In genomic region chr7:159033956-159034938, GRCh38 we compare ENCODE assay signal across 29 cellular contexts.
DNase-seq lines count a peak whose midpoint lies in the region; ATAC-seq, FAIRE-seq and TF ChIP-seq lines count a peak whose summit lies in the region.
"Had no signal": no experiment of that assay in that cellular context is flagged by ENCODE, and none has a peak within 500 bp of the region (broad histone marks: within the 10 kb centered on the region; RNA-seq: fewer than 3 reads in every experiment).

No MANE protein-coding gene starts in this region.

- no peak overlapping the region for H3K4me3 ChIP-seq in H7 (ENCODE audit: insufficient read depth, low read depth, low read length)
- no peak overlapping the region for H3K4me3 ChIP-seq in K562
- peak overlapping the region; percentile 44 for H3K4me3 ChIP-seq in neural cell (ENCODE audit: low read length)
- no peak overlapping the region for H3K4me3 ChIP-seq in testis
- H3K4me3 ChIP-seq in esophagus squamous epithelium = no peak overlapping the region
- H3K4me3 ChIP-seq: dorsolateral prefrontal cortex, hepatocyte, ovary, smooth muscle cell, thyroid gland had no signal

- CTCF ChIA-PET in K562 (lab: Yijun Ruan, JAX; ENCODE audit: low intra/inter-chr PET ratio) = no interaction called here
- CTCF ChIA-PET in activated CD8-positive, alpha-beta T cell treated with anti-CD3 and anti-CD28 coated beads for 36 hours (lab: Charles Lee) = no interaction called here

- in situ Hi-C loops in K562 (cut with MboI) = no loop called here

- intact Hi-C loops in K562 (cut with micrococcal nuclease) (no loop called here), testis (cut with DNase I; ENCODE audit: low total_unique reads) (no loop called here), esophagus squamous epithelium (cut with DNase I) (no loop called here)
- intact Hi-C loops in activated T-helper 2 cell treated with anti-CD3 and anti-CD28 coated beads, Interferon-gamma antibody, Interleukin-2, Interleukin-4, amounts not matched to agents 10 μg/mL and 5 μg/mL and 100 μg/mL, durations not matched to agents 14 hours and 24 hours and 36 hours (cut with micrococcal nuclease) = no loop called here
- intact Hi-C loops in activated CD8-positive, alpha-beta T cell treated with anti-CD3 and anti-CD28 coated beads for 36 hours (cut with micrococcal nuclease) = no loop called here

- TF ChIP-seq RAD21 in K562 (CRISPR knock-in tag; conservative IDR thresholded peaks at IDR 0.05 in 1 of 2, IDR thresholded peaks at IDR 0.05 in 1 of 2) (no peak), neural cell (conservative IDR thresholded peaks at IDR 0.05) (no peak)

- TF ChIP-seq POLR2A in K562 (conservative IDR thresholded peaks at IDR 0.05) (no peak), testis (IDR thresholded peaks at IDR 0.05) (no peak), esophagus squamous epithelium (IDR thresholded peaks at IDR 0.05) (no peak)

- H3K36me3 ChIP-seq in H7 (replicated peaks; ENCODE audit: control insufficient read depth, insufficient read depth, low read length) = no peaks in the 10 kb centered on the region
- no peaks in the 10 kb centered on the region for H3K36me3 ChIP-seq in K562 (ENCODE audit: control insufficient read depth, insufficient read depth, low read length)
- no peaks in the 10 kb centered on the region for H3K36me3 ChIP-seq in neural cell (ENCODE audit: insufficient read depth, low read length)
- H3K36me3 ChIP-seq in testis (ENCODE audit: low read depth, missing control alignments) = no peaks in the 10 kb centered on the region
- H3K36me3 ChIP-seq in esophagus squamous epithelium = no peaks in the 10 kb centered on the region
- H3K36me3 ChIP-seq: ovary, thyroid gland had no signal

- H2AFZ ChIP-seq in K562 (ENCODE audit: low read depth, low read length) = no peak overlapping the region
- peak overlapping the region; percentile 2 for H2AFZ ChIP-seq in neural cell (ENCODE audit: low read depth, low read length)
- H2AFZ ChIP-seq: hepatocyte had no signal

- H3K4me3 Mint-ChIP-seq in activated T-helper 2 cell treated with anti-CD3 and anti-CD28 coated beads, Interferon-gamma antibody, Interleukin-2, Interleukin-4, amounts not matched to agents 10 μg/mL and 5 μg/mL and 100 μg/mL, durations not matched to agents 14 hours and 24 hours and 36 hours (ENCODE audit: low read depth) = no peak overlapping the region
- no peak overlapping the region for H3K4me3 Mint-ChIP-seq in activated CD8-positive, alpha-beta T cell treated with anti-CD3 and anti-CD28 coated beads for 36 hours
- H3K4me3 Mint-ChIP-seq: activated T-cell treated with anti-CD3 and anti-CD28 coated beads, Interleukin-2, amount 50 U/mL, for 4 hours; nephron; stimulated activated naive CD8-positive, alpha-beta T cell treated with anti-CD3 and anti-CD28 coated beads, Interleukin-15, Interleukin-2, amounts not matched to agents 100 ng/mL and 50 ng/mL, for 24 hours; T-helper 2 cell treated with Interferon-gamma antibody and Interleukin-4, amounts not matched to agents 5 μg/mL and 100 μg/mL, for 36 hours had no signal

- H3K9me3 Mint-ChIP-seq in activated T-helper 2 cell treated with anti-CD3 and anti-CD28 coated beads, Interferon-gamma antibody, Interleukin-2, Interleukin-4, amounts not matched to agents 10 μg/mL and 5 μg/mL and 100 μg/mL, durations not matched to agents 14 hours and 24 hours and 36 hours = no peaks in the 10 kb centered on the region
- H3K9me3 Mint-ChIP-seq in activated CD8-positive, alpha-beta T cell treated with anti-CD3 and anti-CD28 coated beads for 36 hours = no peaks in the 10 kb centered on the region
- H3K9me3 Mint-ChIP-seq: activated T-cell treated with anti-CD3 and anti-CD28 coated beads, Interleukin-2, amount 50 U/mL, for 4 hours; nephron; stimulated activated naive CD8-positive, alpha-beta T cell treated with anti-CD3 and anti-CD28 coated beads, Interleukin-15, Interleukin-2, amounts not matched to agents 100 ng/mL and 50 ng/mL, for 24 hours; T-helper 2 cell treated with Interferon-gamma antibody and Interleukin-4, amounts not matched to agents 5 μg/mL and 100 μg/mL, for 36 hours had no signal

- no peak overlapping the region for H3K27ac ChIP-seq in K562 (ENCODE audit: extremely low read depth, low read depth, low read length)
- H3K27ac ChIP-seq in neural cell (ENCODE audit: low read length) = peak overlapping the region; percentile 67
- H3K27ac ChIP-seq in testis = no peak overlapping the region
- H3K27ac ChIP-seq in esophagus squamous epithelium = no peak overlapping the region
- H3K27ac ChIP-seq: C4-2B, hepatocyte, ovary, thyroid gland had no signal

- H3K9me3 ChIP-seq in K562 (replicated peaks; ENCODE audit: control insufficient read depth, insufficient read depth, low read depth, low read length) (no peaks in the 10 kb centered on the region), neural cell (ENCODE audit: low read length) (no peaks in the 10 kb centered on the region), testis (no peaks in the 10 kb centered on the region), esophagus squamous epithelium (no peaks in the 10 kb centered on the region)
- H3K9me3 ChIP-seq: ovary, thyroid gland had no signal

- 12% methylated on average over 32 of the region's 32 CpGs for WGBS in K562 (ENCODE audit: insufficient coverage, low coverage, missing lambda C conversion rate)
- WGBS in testis, 2 donors = 84 to 87% methylated on average over 26 to 32 of the region's 32 CpGs
- WGBS in esophagus squamous epithelium, 2 donors = 67 to 71% methylated on average over 20 to 28 of the region's 32 CpGs

- H3K4me2 ChIP-seq in K562 (ENCODE audit: insufficient read depth, low read length) (no peak overlapping the region), neural cell (ENCODE audit: low read length) (no peak overlapping the region)
- H3K4me2 ChIP-seq: hepatocyte, smooth muscle cell had no signal

- peaks cover 4% of the 10 kb centered on the region for H3K27me3 ChIP-seq in H7 (ENCODE audit: control insufficient read depth, insufficient read depth, low read length)
- peaks cover 52 to 66% of the 10 kb centered on the region in 2 experiments for H3K27me3 ChIP-seq in K562 (ENCODE audit: control insufficient read depth in 2 of 2, insufficient read depth in 2 of 2, low read length in 2 of 2)
- H3K27me3 ChIP-seq in neural cell (ENCODE audit: insufficient read depth, low read depth, low read length) = peaks cover 3% of the 10 kb centered on the region
- H3K27me3 ChIP-seq in testis = no peaks in the 10 kb centered on the region
- peaks cover 0 to 40% (median 0%) of the 10 kb centered on the region in 4 donors for H3K27me3 ChIP-seq in esophagus squamous epithelium
- H3K27me3 ChIP-seq: hepatocyte, ovary, thyroid gland had no signal

- H3K79me2 ChIP-seq in K562 (ENCODE audit: control insufficient read depth, insufficient read depth, low read length) = no peaks in the 10 kb centered on the region
- no peaks in the 10 kb centered on the region for H3K79me2 ChIP-seq in neural cell (replicated peaks; ENCODE audit: insufficient read depth, low read length)
- H3K79me2 ChIP-seq: hepatocyte had no signal

- 0 out of 2 replicates have a peak, but pooled peaks cover 8% of the 10 kb centered on the region for H4K20me1 ChIP-seq in K562 (replicated peaks; ENCODE audit: control insufficient read depth, insufficient read depth, low read length)
- H4K20me1 ChIP-seq in neural cell (ENCODE audit: insufficient read depth) = no peaks in the 10 kb centered on the region

- TF ChIP-seq CTCF in K562 (IDR thresholded peaks at IDR 0.05 in 2 of 3, conservative IDR thresholded peaks at IDR 0.05 in 1 of 3; ENCODE audit: insufficient read depth in 2 of 3, low read depth in 1 of 3, low read length in 3 of 3) = no peak
- no peak for TF ChIP-seq CTCF in neural cell (IDR thresholded peaks at IDR 0.05; ENCODE audit: poor library complexity, severe bottlenecking)
- TF ChIP-seq CTCF in testis (IDR thresholded peaks at IDR 0.05) = no peak
- TF ChIP-seq CTCF in esophagus squamous epithelium (IDR thresholded peaks at IDR 0.05) = no peak
- no peak for TF ChIP-seq CTCF in activated CD8-positive, alpha-beta T cell treated with anti-CD3 and anti-CD28 coated beads for 36 hours (IDR thresholded peaks at IDR 0.05)

- TF ChIP-seq EP300 in K562 (IDR thresholded peaks at IDR 0.05; ENCODE audit: low read length) = no peak
- peak; percentile 67 for TF ChIP-seq EP300 in neural cell (conservative IDR thresholded peaks at IDR 0.05; ENCODE audit: poor library complexity, severe bottlenecking)

- ATAC-seq in K562 = no peak
- ATAC-seq in activated CD8-positive, alpha-beta T cell treated with anti-CD3 and anti-CD28 coated beads for 36 hours = no peak
- ATAC-seq: activated T-cell treated with anti-CD3 and anti-CD28 coated beads, Interleukin-2, amount 50 U/mL, for 4 hours had no signal

- H3K27ac Mint-ChIP-seq in activated T-helper 2 cell treated with anti-CD3 and anti-CD28 coated beads, Interferon-gamma antibody, Interleukin-2, Interleukin-4, amounts not matched to agents 10 μg/mL and 5 μg/mL and 100 μg/mL, durations not matched to agents 14 hours and 24 hours and 36 hours = no peak overlapping the region
- no peak overlapping the region for H3K27ac Mint-ChIP-seq in activated CD8-positive, alpha-beta T cell treated with anti-CD3 and anti-CD28 coated beads for 36 hours
- H3K27ac Mint-ChIP-seq: nephron; stimulated activated naive CD8-positive, alpha-beta T cell treated with anti-CD3 and anti-CD28 coated beads, Interleukin-15, Interleukin-2, amounts not matched to agents 100 ng/mL and 50 ng/mL, for 24 hours; T-helper 2 cell treated with Interferon-gamma antibody and Interleukin-4, amounts not matched to agents 5 μg/mL and 100 μg/mL, for 36 hours had no signal

- BruUV-seq in K562 (replicated peaks; lab: Mats Ljungman, UMichigan) = no TSS peak

- H3K4me1 Mint-ChIP-seq in activated T-helper 2 cell treated with anti-CD3 and anti-CD28 coated beads, Interferon-gamma antibody, Interleukin-2, Interleukin-4, amounts not matched to agents 10 μg/mL and 5 μg/mL and 100 μg/mL, durations not matched to agents 14 hours and 24 hours and 36 hours (ENCODE audit: low read depth) = peaks cover 9% of the 10 kb centered on the region
- peaks cover 2% of the 10 kb centered on the region for H3K4me1 Mint-ChIP-seq in activated CD8-positive, alpha-beta T cell treated with anti-CD3 and anti-CD28 coated beads for 36 hours (ENCODE audit: low read depth)

- H3K9ac ChIP-seq in K562 (ENCODE audit: insufficient read depth in 1 of 2, low read depth in 2 of 2, low read length in 2 of 2) (no peak overlapping the region), neural cell (ENCODE audit: low read length) (peak overlapping the region; percentile 45)

- H3K9me2 ChIP-seq in neural cell (ENCODE audit: insufficient read depth, low read length) = no peaks in the 10 kb centered on the region

- H3K4me1 ChIP-seq in K562 (replicated peaks in 1 of 2; ENCODE audit: control insufficient read depth in 2 of 2, insufficient read depth in 2 of 2, low read length in 2 of 2) = peaks cover 3 to 40% of the 10 kb centered on the region in 2 experiments; a peak in 4 of 5 replicates
- H3K4me1 ChIP-seq in testis = peaks cover 10% of the 10 kb centered on the region
- peaks cover 0 to 22% (median 0%) of the 10 kb centered on the region in 3 donors for H3K4me1 ChIP-seq in esophagus squamous epithelium

- DNase-seq in H7 = peak; percentile 48
- DNase-seq in K562 (ENCODE audit: extremely low read depth in 1 of 4, low spot score in 3 of 4) = no peak
- DNase-seq in testis = peak; percentile 9
- no peak for DNase-seq in esophagus squamous epithelium (lab: John Stamatoyannopoulos, UW)
- no peak for DNase-seq in activated T-helper 2 cell treated with anti-CD3 and anti-CD28 coated beads, Interferon-gamma antibody, Interleukin-2, Interleukin-4, amounts not matched to agents 10 μg/mL and 5 μg/mL and 100 μg/mL, durations not matched to agents 14 hours and 24 hours and 36 hours (ENCODE audit: low spot score)
- DNase-seq in activated CD8-positive, alpha-beta T cell treated with anti-CD3 and anti-CD28 coated beads for 36 hours = no peak
- DNase-seq: activated CD4-positive, alpha-beta T cell treated with anti-CD3 and anti-CD28 coated beads, Interleukin-2, amount 50 U/mL, for 48 hours; activated CD4-positive, CD25-positive, alpha-beta regulatory T cell treated with anti-CD3 and anti-CD28 coated beads, Interleukin-2, amount 50 U/mL, for 72 hours; activated naive CD4-positive, alpha-beta T cell; activated T-cell treated with anti-CD3 and anti-CD28 coated beads, Interleukin-2, amount 50 U/mL, for 4 hours; central memory CD4-positive, alpha-beta T cell; COR-L47; HCEC 1CT; IMR-90; kidney glomerular epithelial cell; NCI-H1092; NCI-H1694; ovary; stimulated activated CD4-positive, alpha-beta T cell treated with anti-CD3 and anti-CD28 coated beads, Interleukin-1b, Interleukin-23, amount 100 ng/mL, for 48 hours; thyroid gland had no signal

- no peaks in the 10 kb centered on the region for H3K9me1 ChIP-seq in K562 (ENCODE audit: control insufficient read depth, insufficient read depth, low read length)

- no peak for FAIRE-seq in K562 (lab: Jason Lieb, UNC)
- FAIRE-seq: G401.6 had no signal

- H3F3A ChIP-seq in neural cell (ENCODE audit: insufficient read depth, low read length, poor library complexity, severe bottlenecking) = no peaks in the 10 kb centered on the region

- peaks cover 3% of the 10 kb centered on the region for H3K36me3 Mint-ChIP-seq in activated T-helper 2 cell treated with anti-CD3 and anti-CD28 coated beads, Interferon-gamma antibody, Interleukin-2, Interleukin-4, amounts not matched to agents 10 μg/mL and 5 μg/mL and 100 μg/mL, durations not matched to agents 14 hours and 24 hours and 36 hours (ENCODE audit: low read depth)
- no peaks in the 10 kb centered on the region for H3K36me3 Mint-ChIP-seq in activated CD8-positive, alpha-beta T cell treated with anti-CD3 and anti-CD28 coated beads for 36 hours (ENCODE audit: low read depth)

- peaks cover 11% of the 10 kb centered on the region for H3K27me3 Mint-ChIP-seq in activated T-helper 2 cell treated with anti-CD3 and anti-CD28 coated beads, Interferon-gamma antibody, Interleukin-2, Interleukin-4, amounts not matched to agents 10 μg/mL and 5 μg/mL and 100 μg/mL, durations not matched to agents 14 hours and 24 hours and 36 hours (ENCODE audit: low read depth)
- peaks cover 12% of the 10 kb centered on the region for H3K27me3 Mint-ChIP-seq in activated CD8-positive, alpha-beta T cell treated with anti-CD3 and anti-CD28 coated beads for 36 hours

- POLR2A ChIA-PET in K562 (lab: Yijun Ruan, JAX) = interaction anchor here (0.5 kb wide), 1 partner anchor 26 kb away, joined by 3 read pairs; no protein-coding TSS in a partner anchor
- POLR2A ChIA-PET in activated CD8-positive, alpha-beta T cell treated with anti-CD3 and anti-CD28 coated beads for 36 hours (lab: Charles Lee) = interaction anchor here (0.6 kb wide), 1 partner anchor 163 kb away, joined by 3 read pairs; no protein-coding TSS in a partner anchor

Comparison
In these comparisons a context has a peak if more than half of its experiments do, and no peak if none do; other contexts are left out.
1. DNase-seq: peak in H7 (single experiment) and testis (single experiment); none in K562 (0 of 4), esophagus squamous epithelium (single experiment), activated T-helper 2 cell treated with anti-CD3 and anti-CD28 coated beads, Interferon-gamma antibody, Interleukin-2, Interleukin-4, amounts not matched to agents 10 μg/mL and 5 μg/mL and 100 μg/mL, durations not matched to agents 14 hours and 24 hours and 36 hours (single experiment) and activated CD8-positive, alpha-beta T cell treated with anti-CD3 and anti-CD28 coated beads for 36 hours (single experiment).